11 cellular contexts compared by ENCODE assay signal in the genomic region with DNA sequence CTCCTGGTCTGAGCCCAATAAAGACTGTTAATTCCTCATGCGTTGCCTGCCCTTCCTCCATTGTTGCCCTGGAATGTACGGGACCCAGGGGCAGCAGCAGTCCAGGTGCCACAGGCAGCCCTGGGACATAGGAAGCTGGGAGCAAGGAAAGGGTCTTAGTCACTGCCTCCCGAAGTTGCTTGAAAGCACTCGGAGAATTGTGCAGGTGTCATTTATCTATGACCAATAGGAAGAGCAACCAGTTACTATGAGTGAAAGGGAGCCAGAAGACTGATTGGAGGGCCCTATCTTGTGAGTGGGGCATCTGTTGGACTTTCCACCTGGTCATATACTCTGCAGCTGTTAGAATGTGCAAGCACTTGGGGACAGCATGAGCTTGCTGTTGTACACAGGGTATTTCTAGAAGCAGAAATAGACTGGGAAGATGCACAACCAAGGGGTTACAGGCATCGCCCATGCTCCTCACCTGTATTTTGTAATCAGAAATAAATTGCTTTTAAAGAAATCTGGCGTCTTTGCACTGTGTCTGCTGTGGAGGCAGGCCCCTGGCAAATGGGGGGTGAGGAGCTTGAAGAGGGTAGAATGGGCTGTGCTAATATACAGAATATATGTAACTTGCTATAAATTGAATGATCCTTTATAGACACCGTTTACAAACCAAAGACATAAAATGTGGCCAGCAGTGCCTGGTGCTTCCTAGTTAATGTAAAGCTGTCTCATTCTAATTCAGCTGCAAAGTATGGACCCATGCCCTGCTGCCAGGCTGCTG. TPM values are rescaled to one million over a fixed set of nuclear protein-coding genes. Genes with fewer than 3 reads are reported as not detected.
A peak's percentile ranks its signal among the peaks of the same experiment; 100 is the strongest.
DNase-seq lines count a peak whose midpoint lies in the region; ATAC-seq and TF ChIP-seq lines count a peak whose summit lies in the region.
"Had no signal": no experiment of that assay in that cellular context is flagged by ENCODE, and none has a peak within 500 bp of the region (broad histone marks: within the 10 kb centered on the region; RNA-seq: fewer than 3 reads in every experiment).

No MANE protein-coding gene starts in this region.

- TF ChIP-seq CTCF in HFFc6 (IDR thresholded peaks at IDR 0.05): no peak

- ATAC-seq in activated T-helper 17 cell treated with anti-CD3 and anti-CD28 coated beads, Interleukin-2, amount 50 U/mL, for 72 hours (replicated peaks): no peak
- ATAC-seq in natural killer cell treated with Interleukin-12 subunit alpha and Interleukin-12 subunit beta and Interleukin-15 and Interleukin-18, amount 100 ng/mL, for 72 hours: no peak
- no peak for ATAC-seq in HG02938 (IDR thresholded peaks at IDR 0.05; ENCODE audit: unreplicated experiment)

- H3K4me3 Mint-ChIP-seq in HFFc6: peak overlapping the region; percentile 32; the same call in 1 of the 2 replicates
- H3K4me3 Mint-ChIP-seq in activated T-helper 17 cell treated with anti-CD3 and anti-CD28 coated beads, Interleukin-2, amount 50 U/mL, for 72 hours: peak overlapping the region; percentile 98
- H3K4me3 Mint-ChIP-seq in natural killer cell treated with Interleukin-12 subunit alpha and Interleukin-12 subunit beta and Interleukin-15 and Interleukin-18, amount 100 ng/mL, for 72 hours: peak overlapping the region; percentile 32

- peaks cover 10% of the 10 kb centered on the region; the same call in 1 of the 2 replicates for H3K4me1 Mint-ChIP-seq in HFFc6 (ENCODE audit: low read depth)
- peaks cover 3% of the 10 kb centered on the region for H3K4me1 Mint-ChIP-seq in activated T-helper 17 cell treated with anti-CD3 and anti-CD28 coated beads, Interleukin-2, amount 50 U/mL, for 72 hours
- H3K4me1 Mint-ChIP-seq in natural killer cell treated with Interleukin-12 subunit alpha and Interleukin-12 subunit beta and Interleukin-15 and Interleukin-18, amount 100 ng/mL, for 72 hours (ENCODE audit: low read depth in 2 of 2): peaks cover 46 to 47% of the 10 kb centered on the region in 2 donors

- H3K27me3 Mint-ChIP-seq in HFFc6 (ENCODE audit: insufficient read depth): peaks cover 56% of the 10 kb centered on the region
- H3K27me3 Mint-ChIP-seq in activated T-helper 17 cell treated with anti-CD3 and anti-CD28 coated beads, Interleukin-2, amount 50 U/mL, for 72 hours: no peaks in the 10 kb centered on the region
- no peaks in the 10 kb centered on the region for H3K27me3 Mint-ChIP-seq in natural killer cell treated with Interleukin-12 subunit alpha and Interleukin-12 subunit beta and Interleukin-15 and Interleukin-18, amount 100 ng/mL, for 72 hours

- DNase-seq in NCI-H82 (lab: John Stamatoyannopoulos, UW) (peak; percentile 55), NCI-H82 treated with DMSO at 0.1 percent for 48 hours (lab: John Stamatoyannopoulos, UW; ENCODE audit: unreplicated experiment) (no peak), HFFc6 (no peak)
- no peak for DNase-seq in natural killer cell treated with Interleukin-12 subunit alpha and Interleukin-12 subunit beta and Interleukin-15 and Interleukin-18, amount 100 ng/mL, for 72 hours (ENCODE audit: low spot score)
- DNase-seq in activated effector memory CD4-positive, alpha-beta T cell treated with anti-CD3 and anti-CD28 coated beads, Interleukin-2, amount 50 U/mL, for 16 hours: no peak
- no peak for DNase-seq in stimulated activated naive CD4-positive, alpha-beta T cell (lab: John Stamatoyannopoulos, UW)
- DNase-seq: amniotic stem cell, NCI-H146 had no signal

- peak overlapping the region; percentile 78 for H3K27ac Mint-ChIP-seq in HFFc6
- peak overlapping the region; percentile 84 for H3K27ac Mint-ChIP-seq in activated T-helper 17 cell treated with anti-CD3 and anti-CD28 coated beads, Interleukin-2, amount 50 U/mL, for 72 hours
- H3K27ac Mint-ChIP-seq in natural killer cell treated with Interleukin-12 subunit alpha and Interleukin-12 subunit beta and Interleukin-15 and Interleukin-18, amount 100 ng/mL, for 72 hours: peak overlapping the region; percentile 75 to 99

- peaks cover 58% of the 10 kb centered on the region for H3K36me3 Mint-ChIP-seq in HFFc6 (ENCODE audit: low read depth)
- H3K36me3 Mint-ChIP-seq in activated T-helper 17 cell treated with anti-CD3 and anti-CD28 coated beads, Interleukin-2, amount 50 U/mL, for 72 hours (ENCODE audit: low read depth): peaks cover 76% of the 10 kb centered on the region
- peaks cover 36% of the 10 kb centered on the region for H3K36me3 Mint-ChIP-seq in natural killer cell treated with Interleukin-12 subunit alpha and Interleukin-12 subunit beta and Interleukin-15 and Interleukin-18, amount 100 ng/mL, for 72 hours

- peaks cover 34% of the 10 kb centered on the region for H3K9me3 Mint-ChIP-seq in HFFc6
- no peaks in the 10 kb centered on the region for H3K9me3 Mint-ChIP-seq in activated T-helper 17 cell treated with anti-CD3 and anti-CD28 coated beads, Interleukin-2, amount 50 U/mL, for 72 hours
- no peaks in the 10 kb centered on the region for H3K9me3 Mint-ChIP-seq in natural killer cell treated with Interleukin-12 subunit alpha and Interleukin-12 subunit beta and Interleukin-15 and Interleukin-18, amount 100 ng/mL, for 72 hours

RNA-seq across cellular contexts. Expression of a gene that starts 4.2 kb away (rescaled TPM):
- 1,000 to 10,000 TPM; 1,343 to 1,545 (median 1,429) TPM for total RNA-seq in HFFc6 (2021; fragmentation: NEBNext Ultra II Directional; extraction: Animal tissue kit (Norgen Biotek cat#: 25700))
- total RNA-seq in activated T-helper 17 cell treated with anti-CD3 and anti-CD28 coated beads, Interleukin-2, amount 50 U/mL, for 72 hours: 1,000 to 10,000 TPM; 2,381 to 3,085 TPM
- total RNA-seq in natural killer cell treated with Interleukin-12 subunit alpha and Interleukin-12 subunit beta and Interleukin-15 and Interleukin-18, amount 100 ng/mL, for 72 hours: 1,000 to 10,000 TPM; 1,165 to 1,334 TPM

RNA-seq across cellular contexts. Expression of a gene that starts 4.6 kb away (rescaled TPM):
- total RNA-seq in HFFc6 (2021; fragmentation: NEBNext Ultra II Directional; extraction: Animal tissue kit (Norgen Biotek cat#: 25700)): 1,000 to 10,000 TPM; 2,015 to 2,373 (median 2,179) TPM
- 1,000 to 10,000 TPM; 3,905 to 4,763 TPM for total RNA-seq in activated T-helper 17 cell treated with anti-CD3 and anti-CD28 coated beads, Interleukin-2, amount 50 U/mL, for 72 hours
- 1,000 to 10,000 TPM; 1,861 to 2,042 TPM for total RNA-seq in natural killer cell treated with Interleukin-12 subunit alpha and Interleukin-12 subunit beta and Interleukin-15 and Interleukin-18, amount 100 ng/mL, for 72 hours

RNA-seq across cellular contexts. Expression of a gene that starts 18.0 kb away (rescaled TPM):
- 10 to 100 TPM in 2 of 6 experiments, 1 to 10 TPM in 4; 4.9 to 12.5 (median 9.4) TPM for total RNA-seq in HFFc6 (2021; fragmentation: NEBNext Ultra II Directional; extraction: Animal tissue kit (Norgen Biotek cat#: 25700))
- 10 to 100 TPM; 77.2 to 92.8 TPM for total RNA-seq in activated T-helper 17 cell treated with anti-CD3 and anti-CD28 coated beads, Interleukin-2, amount 50 U/mL, for 72 hours
- total RNA-seq in natural killer cell treated with Interleukin-12 subunit alpha and Interleukin-12 subunit beta and Interleukin-15 and Interleukin-18, amount 100 ng/mL, for 72 hours: 10 to 100 TPM; 33.5 to 80.4 TPM

RNA-seq across cellular contexts. Expression of a gene that starts 20.5 kb away (rescaled TPM):
- total RNA-seq in HFFc6 (2021; fragmentation: NEBNext Ultra II Directional; extraction: Animal tissue kit (Norgen Biotek cat#: 25700)): 10 to 100 TPM; 33.2 to 39.3 (median 37.4) TPM
- 10 to 100 TPM; 11.1 to 15.8 TPM for total RNA-seq in activated T-helper 17 cell treated with anti-CD3 and anti-CD28 coated beads, Interleukin-2, amount 50 U/mL, for 72 hours
- 1 to 10 TPM; 1.6 to 3.0 TPM for total RNA-seq in natural killer cell treated with Interleukin-12 subunit alpha and Interleukin-12 subunit beta and Interleukin-15 and Interleukin-18, amount 100 ng/mL, for 72 hours

RNA-seq across cellular contexts. Expression of a gene that starts 35.8 kb away (rescaled TPM):
- total RNA-seq in HFFc6 (2021; fragmentation: NEBNext Ultra II Directional; extraction: Animal tissue kit (Norgen Biotek cat#: 25700)): 100 to 1,000 TPM; 117 to 316 (median 287) TPM
- 10 to 100 TPM in 1 of 2 donors, 1 to 10 TPM in 1; 1.2 to 11.8 TPM for total RNA-seq in activated T-helper 17 cell treated with anti-CD3 and anti-CD28 coated beads, Interleukin-2, amount 50 U/mL, for 72 hours
- total RNA-seq in natural killer cell treated with Interleukin-12 subunit alpha and Interleukin-12 subunit beta and Interleukin-15 and Interleukin-18, amount 100 ng/mL, for 72 hours: 1 to 10 TPM; 1.6 to 2.0 TPM
- total RNA-seq: A172 had no signal

Comparison
In these comparisons a context has a peak if more than half of its experiments do, and no peak if none do; other contexts are left out.
1. H3K4me3 Mint-ChIP-seq: peak in every context shown above with its lines; median percentile 98 in activated T-helper 17 cell treated with anti-CD3 and anti-CD28 coated beads, Interleukin-2, amount 50 U/mL, for 72 hours; 32 in HFFc6; 32 in natural killer cell treated with Interleukin-12 subunit alpha and Interleukin-12 subunit beta and Interleukin-15 and Interleukin-18, amount 100 ng/mL, for 72 hours.